Comparison of ENCODE assay signal across 9 cellular contexts in the genomic region with DNA sequence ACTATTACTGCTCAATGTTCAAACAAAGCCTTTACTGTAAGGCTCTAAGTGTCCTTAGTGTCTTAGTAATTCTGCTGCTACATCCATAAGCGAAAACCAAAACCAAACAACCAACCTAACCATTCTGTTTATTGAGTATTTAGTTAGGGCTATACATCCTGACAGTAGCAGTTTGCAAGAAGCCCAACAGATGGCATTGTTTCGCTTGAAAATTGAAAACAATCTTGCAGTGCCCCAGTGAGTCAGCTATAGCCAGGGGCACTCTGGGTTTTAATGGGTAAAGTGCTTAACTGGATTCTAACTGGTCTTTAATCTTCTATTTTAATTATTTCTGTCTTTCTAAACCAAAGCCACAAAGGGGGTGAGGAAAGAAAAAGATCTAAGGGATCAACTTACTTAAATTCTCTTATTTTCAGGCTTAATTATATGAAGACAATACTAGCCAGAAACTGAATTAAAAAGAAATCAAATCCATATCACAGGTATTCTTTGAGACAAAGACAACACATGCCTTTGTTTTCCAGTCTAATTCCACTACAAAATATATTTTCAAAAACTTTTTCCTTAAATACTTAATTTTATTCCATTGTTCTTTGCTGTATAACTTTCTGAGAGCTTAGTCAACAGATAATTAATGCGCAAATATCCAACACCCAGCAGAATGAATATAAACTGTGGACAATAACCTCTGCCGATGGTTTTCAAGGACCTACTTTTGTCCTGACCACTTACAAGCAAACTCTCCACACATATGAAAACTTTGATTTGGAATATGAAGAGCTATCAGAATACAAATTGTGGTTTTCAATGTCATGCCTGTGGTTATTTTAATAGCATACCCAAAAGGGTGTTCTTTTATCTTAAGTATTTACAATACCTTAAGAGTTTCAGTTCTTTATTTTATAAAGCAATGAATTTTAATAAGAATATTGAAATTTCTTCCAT. TPM values are rescaled to one million over a fixed set of nuclear protein-coding genes. Genes with fewer than 3 reads are reported as not detected.
DNase-seq lines count a peak whose midpoint lies in the region; ATAC-seq, FAIRE-seq and TF ChIP-seq lines count a peak whose summit lies in the region.
"Had no signal": no experiment of that assay in that cellular context is flagged by ENCODE, and none has a peak within 500 bp of the region (broad histone marks: within the 10 kb centered on the region; RNA-seq: fewer than 3 reads in every experiment).

No MANE protein-coding gene starts in this region.

- H3K9me2 ChIP-seq in Karpas-422 (replicated peaks; ENCODE audit: insufficient read depth, low read length): no peaks in the 10 kb centered on the region

- H3K4me3 ChIP-seq in Karpas-422 (ENCODE audit: low read length): peak overlapping the region; percentile 19; the same call in 1 of the 2 replicates
- no peak overlapping the region for H3K4me3 ChIP-seq in Panc1 (ENCODE audit: low read depth in 2 of 2, low read length in 2 of 2)
- no peak overlapping the region for H3K4me3 ChIP-seq in neural progenitor cell
- no peak overlapping the region for H3K4me3 ChIP-seq in transverse colon

- POLR2A ChIA-PET in Panc1 (lab: Charles Lee): interaction anchor here (0.5 to 0.6 kb wide), 3 partner anchors 15 to 255 kb away, joined by 3 read pairs; partner anchors contain the start of genes POGZ and TUFT1

- no peaks in the 10 kb centered on the region for H3K9me3 Mint-ChIP-seq in activated T-cell treated with anti-CD3 and anti-CD28 coated beads, Interleukin-2, amount 50 U/mL, for 24 hours
- H3K9me3 Mint-ChIP-seq in neural progenitor cell: no peaks in the 10 kb centered on the region
- H3K9me3 Mint-ChIP-seq: stimulated activated naive CD8-positive, alpha-beta T cell treated with anti-CD3 and anti-CD28 coated beads, Interleukin-15, Interleukin-2, amounts not matched to agents 100 ng/mL and 50 ng/mL, for 24 hours had no signal

- TF ChIP-seq CTCF in Panc1 (IDR thresholded peaks at IDR 0.05): peak; percentile 80; the same call in 1 of the 2 replicates
- peak; percentile 70 for TF ChIP-seq CTCF in neural progenitor cell (IDR thresholded peaks at IDR 0.05)
- peak; percentile 68 to 79 (median 74) for TF ChIP-seq CTCF in transverse colon (IDR thresholded peaks at IDR 0.05)

- CTCF ChIA-PET in Panc1 (lab: Charles Lee): interaction anchor here (0.5 to 1.3 kb wide), 2 partner anchors 290 to 345 kb away, joined by 3 to 5 read pairs; no protein-coding TSS in a partner anchor

- H3K36me3 ChIP-seq in Karpas-422 (ENCODE audit: insufficient read depth, low read length) (peaks cover 19% of the 10 kb centered on the region), Panc1 (ENCODE audit: control insufficient read depth, insufficient read depth, low read length) (no peaks in the 10 kb centered on the region; the same call in 1 of the 2 replicates), neural progenitor cell (peaks cover 8% of the 10 kb centered on the region), transverse colon (peaks cover 0 to 6% (median 0%) of the 10 kb centered on the region in 4 donors)

- DNase-seq in Karpas-422: peak; percentile 88
- peak; percentile 74 for DNase-seq in Panc1 (ENCODE audit: low read depth, low spot score)
- peak; percentile 53 for DNase-seq in activated T-cell treated with anti-CD3 and anti-CD28 coated beads, Interleukin-2, amount 50 U/mL, for 24 hours
- peak; percentile 74 for DNase-seq in fibroblast of gingiva (ENCODE audit: low read depth)
- peak; percentile 69 for DNase-seq in neural progenitor cell (ENCODE audit: low spot score)
- DNase-seq in transverse colon: peak; percentile 77

- H2AFZ ChIP-seq in Karpas-422 (ENCODE audit: low read length): no peak overlapping the region
- no peak overlapping the region for H2AFZ ChIP-seq in neural progenitor cell (replicated peaks)

- H4K20me1 ChIP-seq in Karpas-422 (ENCODE audit: insufficient read depth, low read depth, low read length): peaks cover 23% of the 10 kb centered on the region
- peaks cover 99% of the 10 kb centered on the region for H4K20me1 ChIP-seq in neural progenitor cell (ENCODE audit: low read depth)

- no TSS peak for BruUV-seq in Panc1 (replicated peaks; lab: Mats Ljungman, UMichigan)

- H3K4me1 Mint-ChIP-seq in activated T-cell treated with anti-CD3 and anti-CD28 coated beads, Interleukin-2, amount 50 U/mL, for 24 hours (ENCODE audit: low read depth): peaks cover 61% of the 10 kb centered on the region
- H3K4me1 Mint-ChIP-seq in neural progenitor cell: peaks cover 9% of the 10 kb centered on the region

- no peaks in the 10 kb centered on the region for H3K27me3 Mint-ChIP-seq in activated T-cell treated with anti-CD3 and anti-CD28 coated beads, Interleukin-2, amount 50 U/mL, for 24 hours
- H3K27me3 Mint-ChIP-seq in neural progenitor cell (ENCODE audit: insufficient read depth, low read depth): no peaks in the 10 kb centered on the region
- H3K27me3 Mint-ChIP-seq: stimulated activated naive CD8-positive, alpha-beta T cell treated with anti-CD3 and anti-CD28 coated beads, Interleukin-15, Interleukin-2, amounts not matched to agents 100 ng/mL and 50 ng/mL, for 24 hours had no signal

- peaks cover 100% of the 10 kb centered on the region for H3K79me2 ChIP-seq in Karpas-422 (ENCODE audit: low read length)
- peaks cover 100% of the 10 kb centered on the region for H3K79me2 ChIP-seq in neural progenitor cell (ENCODE audit: low read depth)

- peaks cover 47% of the 10 kb centered on the region for H3F3A ChIP-seq in neural progenitor cell (ENCODE audit: low read depth)

- no peak for TF ChIP-seq EP300 in transverse colon (IDR thresholded peaks at IDR 0.05; ENCODE audit: low read depth)

- peaks cover 40% of the 10 kb centered on the region for H3K36me3 Mint-ChIP-seq in activated T-cell treated with anti-CD3 and anti-CD28 coated beads, Interleukin-2, amount 50 U/mL, for 24 hours (ENCODE audit: low read depth)
- peaks cover 13% of the 10 kb centered on the region for H3K36me3 Mint-ChIP-seq in neural progenitor cell

- H3K4me1 ChIP-seq in Karpas-422 (ENCODE audit: low read length) (peaks cover 48% of the 10 kb centered on the region), Panc1 (ENCODE audit: control insufficient read depth, insufficient read depth, low read length) (peaks cover 24% of the 10 kb centered on the region; the same call in 1 of the 2 replicates), neural progenitor cell (no peaks in the 10 kb centered on the region), transverse colon (peaks cover 5 to 36% (median 14%) of the 10 kb centered on the region in 4 donors)

- no peak for TF ChIP-seq POLR2A in transverse colon (IDR thresholded peaks at IDR 0.05)

- no peak overlapping the region for H3K4me3 Mint-ChIP-seq in activated T-cell treated with anti-CD3 and anti-CD28 coated beads, Interleukin-2, amount 50 U/mL, for 24 hours
- no peak overlapping the region for H3K4me3 Mint-ChIP-seq in neural progenitor cell
- H3K4me3 Mint-ChIP-seq: stimulated activated naive CD8-positive, alpha-beta T cell treated with anti-CD3 and anti-CD28 coated beads, Interleukin-15, Interleukin-2, amounts not matched to agents 100 ng/mL and 50 ng/mL, for 24 hours had no signal

- FAIRE-seq in A204.1 (lab: Jason Lieb, UNC): peak; percentile 98

- WGBS in transverse colon (ENCODE audit: low coverage in 1 of 2), 2 donors: 39 to 42% methylated on average over 4 of the region's 4 CpGs

- H3K9ac ChIP-seq in Karpas-422 (ENCODE audit: low read length) (peak overlapping the region; percentile 34), neural progenitor cell (no peak overlapping the region)

- peak overlapping the region; percentile 75 for H3K27ac ChIP-seq in Karpas-422 (ENCODE audit: low read length)
- H3K27ac ChIP-seq in Panc1 (ENCODE audit: low read length): peak overlapping the region; percentile 69
- peak overlapping the region; percentile 53 for H3K27ac ChIP-seq in neural progenitor cell
- peak overlapping the region in 3 of 4 donors; percentile 11 to 48 (median 45) for H3K27ac ChIP-seq in transverse colon

- ATAC-seq in GM18498 (IDR thresholded peaks at IDR 0.05; ENCODE audit: unreplicated experiment) (peak; percentile 66), Panc1 (peak; percentile 96)

- H3K4me2 ChIP-seq in Karpas-422 (ENCODE audit: low read depth, low read length, poor library complexity, severe bottlenecking) (peak overlapping the region; percentile 63), neural progenitor cell (no peak overlapping the region)

- no peak overlapping the region for H3K27ac Mint-ChIP-seq in activated T-cell treated with anti-CD3 and anti-CD28 coated beads, Interleukin-2, amount 50 U/mL, for 24 hours
- H3K27ac Mint-ChIP-seq in neural progenitor cell: no peak overlapping the region
- H3K27ac Mint-ChIP-seq: stimulated activated naive CD8-positive, alpha-beta T cell treated with anti-CD3 and anti-CD28 coated beads, Interleukin-15, Interleukin-2, amounts not matched to agents 100 ng/mL and 50 ng/mL, for 24 hours had no signal

- in situ Hi-C loops in Panc1 (cut with HindIII; ENCODE audit: low pct_unique_long_range_greater_than_20kb, low sequenced_read_pairs): no loop called here
- in situ Hi-C loops in transverse colon (cut with MboI; ENCODE audit: low pct_ligation_motif_present in 1 of 4, low pct_unique_long_range_greater_than_20kb in 1 of 4, low sequenced_read_pairs in 3 of 4): loop anchor here in 1 of 4 donors (25.0 kb wide), 1 partner anchor 293 kb away; no protein-coding TSS in a partner anchor

- H3K27me3 ChIP-seq in Karpas-422 (ENCODE audit: low read length) (no peaks in the 10 kb centered on the region), Panc1 (ENCODE audit: control insufficient read depth, insufficient read depth, low read length) (no peaks in the 10 kb centered on the region), neural progenitor cell (no peaks in the 10 kb centered on the region), transverse colon (no peaks in the 10 kb centered on the region)

- intact Hi-C loops in Panc1 (cut with micrococcal nuclease; ENCODE audit: unreplicated experiment): loop anchor here (5.0 to 10.0 kb wide), 4 partner anchors 71 to 391 kb away; partner anchors contain the start of genes C2CD4D, CGN, RORC and TUFT1
- intact Hi-C loops in transverse colon (cut with DNase I; ENCODE audit: low total_unique reads): loop anchor here (10.0 kb wide), 1 partner anchor 101 kb away; the partner anchor contains the start of gene TUFT1

- H3K9me3 ChIP-seq in Karpas-422 (ENCODE audit: low read length) (no peaks in the 10 kb centered on the region), Panc1 (ENCODE audit: control insufficient read depth, insufficient read depth, low read depth, low read length) (no peaks in the 10 kb centered on the region), neural progenitor cell (ENCODE audit: low read depth) (no peaks in the 10 kb centered on the region), transverse colon (no peaks in the 10 kb centered on the region)

RNA-seq across cellular contexts. Expression of gene POGZ, which starts 15.2 kb away (rescaled TPM):
- 54.1 and 78.7 TPM in 2 replicates for total RNA-seq in Karpas-422 (2014; rRNA removed; shearing (Covaris generic); ENCODE audit: low replicate concordance)
- total RNA-seq in Panc1 (2021; ENCODE audit: unreplicated experiment) (76.0 TPM), neural progenitor cell (ENCODE audit: low replicate concordance) (61.5 and 71.6 TPM in 2 replicates), transverse colon (10 to 100 TPM; 44.1 to 90.9 (median 72.7) TPM)
- 29.3 TPM for polyA plus RNA-seq in Panc1 (2012; ENCODE audit: insufficient read length)

RNA-seq across cellular contexts. Expression of gene PSMB4, which starts 44.7 kb away (rescaled TPM):
- 346 and 381 TPM in 2 replicates for total RNA-seq in Karpas-422 (2014; rRNA removed; shearing (Covaris generic); ENCODE audit: low replicate concordance)
- 412 TPM for total RNA-seq in Panc1 (2021; ENCODE audit: unreplicated experiment)
- polyA plus RNA-seq in Panc1 (2012; ENCODE audit: insufficient read length): 337 TPM
- total RNA-seq in neural progenitor cell (ENCODE audit: low replicate concordance): 267 and 321 TPM in 2 replicates
- total RNA-seq in transverse colon: 100 to 1,000 TPM in 3 of 4 donors, 10 to 100 TPM in 1; 84.4 to 188 (median 140) TPM
